Comparison of ENCODE assay signal across 14 cellular contexts in genomic region chrX:120753413-120754251, GRCh38.
A peak's percentile ranks its signal among the peaks of the same experiment; 100 is the strongest.
DNase-seq lines count a peak whose midpoint lies in the region; ATAC-seq and TF ChIP-seq lines count a peak whose summit lies in the region.
"Had no signal": no experiment of that assay in that cellular context is flagged by ENCODE, and none has a peak within 500 bp of the region (broad histone marks: within the 10 kb centered on the region; RNA-seq: fewer than 3 reads in every experiment).

No MANE protein-coding gene starts in this region.

- no peaks in the 10 kb centered on the region for H3K4me1 ChIP-seq in transverse colon
- H3K4me1 ChIP-seq: foreskin keratinocyte, tibial artery had no signal

- 70% methylated on average over 10 of the region's 10 CpGs; no CpG with 5 or more reads in 1 of the 2 donors for WGBS in transverse colon (ENCODE audit: low coverage in 1 of 2), 2 donors

- DNase-seq in stimulated activated naive CD4-positive, alpha-beta T cell treated with Interleukin-2 at 50 U/mL for 16 hours (lab: John Stamatoyannopoulos, UW), result peak; percentile 7
- DNase-seq in stimulated activated naive CD4-positive, alpha-beta T cell (lab: John Stamatoyannopoulos, UW), result no peak
- peak; percentile 14 for DNase-seq in NCI-H2029 treated with DMSO at 0.1 percent for 48 hours (lab: John Stamatoyannopoulos, UW)
- no peak for DNase-seq in activated naive CD8-positive, alpha-beta T cell treated with anti-CD3 and anti-CD28 coated beads, Interleukin-2, amount 10 ng/mL, durations not matched to agents 7 days and 5 days
- peak; percentile 19 for DNase-seq in transverse colon
- DNase-seq in KG1 (lab: John Stamatoyannopoulos, UW), result no peak
- no peak for DNase-seq in C1 segment of cervical spinal cord (lab: John Stamatoyannopoulos, UW)
- DNase-seq in hepatic stellate cell (ENCODE audit: low spot score), result no peak
- DNase-seq: activated gamma-delta T cell treated with Interleukin-2 at 50 U/mL for 16 hours, foreskin keratinocyte, NCI-H1436 treated with DMSO at 0.1 percent for 48 hours, T1000, tibial artery had no signal

- H3K4me1 Mint-ChIP-seq in activated naive CD8-positive, alpha-beta T cell treated with anti-CD3 and anti-CD28 coated beads, Interleukin-2, amount 10 ng/mL, durations not matched to agents 7 days and 5 days, result peaks cover 28% of the 10 kb centered on the region

- TF ChIP-seq CTCF in transverse colon (IDR thresholded peaks at IDR 0.05), result no peak

- TF ChIP-seq EP300 in transverse colon (IDR thresholded peaks at IDR 0.05; ENCODE audit: low read depth), result no peak

- no peaks in the 10 kb centered on the region for H3K27me3 ChIP-seq in transverse colon
- H3K27me3 ChIP-seq: foreskin keratinocyte, neutrophil, tibial artery had no signal

- no peaks in the 10 kb centered on the region for H3K27me3 Mint-ChIP-seq in activated naive CD8-positive, alpha-beta T cell treated with anti-CD3 and anti-CD28 coated beads, Interleukin-2, amount 10 ng/mL, durations not matched to agents 7 days and 5 days

- no peaks in the 10 kb centered on the region for H3K36me3 ChIP-seq in transverse colon
- H3K36me3 ChIP-seq: neutrophil, tibial artery had no signal

- no peak overlapping the region for H3K27ac Mint-ChIP-seq in activated naive CD8-positive, alpha-beta T cell treated with anti-CD3 and anti-CD28 coated beads, Interleukin-2, amount 10 ng/mL, durations not matched to agents 7 days and 5 days

- intact Hi-C loops in transverse colon (cut with DNase I; ENCODE audit: low total_unique reads), result loop anchor here (10.0 kb wide), 1 partner anchor 499 kb away; the partner anchor contains the start of gene ZBTB33

- peak overlapping the region; percentile 39 for H3K4me3 Mint-ChIP-seq in activated naive CD8-positive, alpha-beta T cell treated with anti-CD3 and anti-CD28 coated beads, Interleukin-2, amount 10 ng/mL, durations not matched to agents 7 days and 5 days

- H3K9me3 ChIP-seq in transverse colon, result no peaks in the 10 kb centered on the region
- H3K9me3 ChIP-seq: neutrophil, tibial artery had no signal

- TF ChIP-seq POLR2A in transverse colon (IDR thresholded peaks at IDR 0.05), result no peak

- in situ Hi-C loops in transverse colon (cut with MboI; ENCODE audit: low pct_ligation_motif_present in 1 of 4, low pct_unique_long_range_greater_than_20kb in 1 of 4, low sequenced_read_pairs in 3 of 4), result loop anchor here in 2 of 4 donors (25.0 kb wide), 1 partner anchor 241 kb away; no protein-coding TSS in a partner anchor

- POLR2A ChIA-PET in activated naive CD8-positive, alpha-beta T cell treated with anti-CD3 and anti-CD28 coated beads, Interleukin-2, amount 10 ng/mL, durations not matched to agents 7 days and 5 days (lab: Charles Lee), result no interaction called here

- no peak overlapping the region for H3K27ac ChIP-seq in transverse colon
- H3K27ac ChIP-seq: foreskin keratinocyte, neutrophil, tibial artery had no signal

- H3K36me3 Mint-ChIP-seq in activated naive CD8-positive, alpha-beta T cell treated with anti-CD3 and anti-CD28 coated beads, Interleukin-2, amount 10 ng/mL, durations not matched to agents 7 days and 5 days, result no peaks in the 10 kb centered on the region

- no peak overlapping the region for H3K4me3 ChIP-seq in transverse colon
- H3K4me3 ChIP-seq: tibial artery had no signal

- ATAC-seq in activated naive CD8-positive, alpha-beta T cell treated with anti-CD3 and anti-CD28 coated beads, Interleukin-2, amount 10 ng/mL, durations not matched to agents 7 days and 5 days (ENCODE audit: low read depth), result no peak
- ATAC-seq: foreskin keratinocyte had no signal

- no peaks in the 10 kb centered on the region for H3K9me3 Mint-ChIP-seq in activated naive CD8-positive, alpha-beta T cell treated with anti-CD3 and anti-CD28 coated beads, Interleukin-2, amount 10 ng/mL, durations not matched to agents 7 days and 5 days

Comparison
In these comparisons a context has a peak if more than half of its experiments do, and no peak if none do; other contexts are left out.
1. DNase-seq: peak in stimulated activated naive CD4-positive, alpha-beta T cell treated with Interleukin-2 at 50 U/mL for 16 hours (single experiment), NCI-H2029 treated with DMSO at 0.1 percent for 48 hours (single experiment) and transverse colon (single experiment); none in stimulated activated naive CD4-positive, alpha-beta T cell (0 of 6), activated naive CD8-positive, alpha-beta T cell treated with anti-CD3 and anti-CD28 coated beads, Interleukin-2, amount 10 ng/mL, durations not matched to agents 7 days and 5 days (single experiment), KG1 (single experiment), C1 segment of cervical spinal cord (0 of 14) and hepatic stellate cell (single experiment).